22 cellular contexts compared by ENCODE assay signal in genomic region chr10:10960534-10960933, GRCh38.
"Had no signal": no experiment of that assay in that cellular context is flagged by ENCODE, and none has a peak within 500 bp of the region (broad histone marks: within the 10 kb centered on the region; RNA-seq: fewer than 3 reads in every experiment).

No MANE protein-coding gene starts in this region.

- H3K9me3 ChIP-seq: colonic mucosa, esophagus squamous epithelium, gastrocnemius medialis, left ventricle myocardium inferior, lower lobe of right lung, mucosa of descending colon had no signal

- H3K4me1 ChIP-seq: colonic mucosa, esophagus squamous epithelium, gastrocnemius medialis, lower lobe of right lung had no signal

- ATAC-seq: effector memory CD8-positive, alpha-beta T cell; esophagus mucosa; gastrocnemius medialis; left colon; left lobe of liver; lower lobe of right lung; mucosa of descending colon had no signal

- H3K27me3 ChIP-seq: colonic mucosa, esophagus squamous epithelium, gastrocnemius medialis had no signal

- H3K4me3 ChIP-seq: colonic mucosa, esophagus squamous epithelium, gastrocnemius medialis, left ventricle myocardium inferior, lower lobe of right lung, mucosa of descending colon had no signal

- H3K36me3 ChIP-seq: colonic mucosa, esophagus squamous epithelium, gastrocnemius medialis, left ventricle myocardium inferior, lower lobe of right lung had no signal

- H3K27ac ChIP-seq: colonic mucosa, epithelial cell of prostate, esophagus squamous epithelium, gastrocnemius medialis, left ventricle myocardium inferior, lower lobe of right lung had no signal

- DNase-seq: cerebellar nuclear complex; colonic mucosa; cortex of kidney; effector CD8-positive, alpha-beta T cell; effector memory CD8-positive, alpha-beta T cell; endodermal cell; erythroblast; esophagus squamous epithelium; foreskin fibroblast; foreskin melanocyte; gastrocnemius medialis; glutamatergic neuron; head of caudate nucleus; hippocampal formation; left colon; left ventricle myocardium inferior; lower lobe of right lung; mesenchymal stem cell; mucosa of descending colon had no signal
